ENCODE assay signal across 1 cellular context in genomic region chr13:79990048-79990447, GRCh38.
TF ChIP-seq lines count a peak whose summit lies in the region.

No MANE protein-coding gene starts in this region.

TF ChIP-seq in SK-N-SH, 30 proteins besides CTCF, POLR2A, EP300 and RAD21 (continued from another document):
- TF ChIP-seq IRF3 (IDR thresholded peaks at IDR 0.05; ENCODE audit: low read depth, low read length), result no peak
- TF ChIP-seq FOXM1 (IDR thresholded peaks at IDR 0.05; ENCODE audit: low read depth), result no peak
- TF ChIP-seq RXRA (IDR thresholded peaks at IDR 0.05; ENCODE audit: borderline replicate concordance, low read depth), result no peak
- TF ChIP-seq NRF1 (IDR thresholded peaks at IDR 0.05; ENCODE audit: low read depth, low read length), result no peak
- TF ChIP-seq SMC3 (IDR thresholded peaks at IDR 0.05; ENCODE audit: low read depth, low read length), result no peak
- TF ChIP-seq RFX5 (IDR thresholded peaks at IDR 0.05; ENCODE audit: low read length), result no peak
- no peak for TF ChIP-seq GABPA (IDR thresholded peaks at IDR 0.05; ENCODE audit: low read depth)
